21 cellular contexts compared by ENCODE assay signal in the genomic region with DNA sequence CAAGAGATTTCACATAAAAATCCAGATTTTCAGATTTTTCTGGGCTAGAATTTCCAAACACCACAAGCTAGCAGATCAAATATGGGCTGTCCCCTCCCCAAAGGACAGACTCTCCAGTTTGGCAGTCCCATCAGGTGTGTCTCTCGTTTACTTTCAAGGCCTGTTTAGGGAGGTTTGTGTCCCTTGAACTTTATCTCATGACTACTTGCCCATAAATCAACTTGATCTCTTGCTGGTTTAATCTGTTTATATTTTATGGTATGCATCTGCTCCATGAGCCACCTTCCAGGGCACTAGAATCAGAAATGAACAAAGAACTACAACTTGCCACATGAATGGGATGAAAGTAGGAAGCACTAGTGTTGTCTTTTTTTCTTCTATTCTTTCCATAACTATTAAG.
"Had no signal": no experiment of that assay in that cellular context is flagged by ENCODE, and none has a peak within 500 bp of the region (broad histone marks: within the 10 kb centered on the region; RNA-seq: fewer than 3 reads in every experiment).

No MANE protein-coding gene starts in this region.

- ATAC-seq: lower lobe of right lung had no signal

- H3K9me3 Mint-ChIP-seq: activated B cell treated with CpG ODN at 0.5 μM for 24 hours; activated CD4-positive, alpha-beta T cell treated with anti-CD3 and anti-CD28 coated beads, Interleukin-2, amount 10 ng/mL, durations not matched to agents 7 days and 5 days; nephron had no signal

- H3K4me3 Mint-ChIP-seq: activated B cell treated with CpG ODN at 0.5 μM for 24 hours; activated CD4-positive, alpha-beta T cell treated with anti-CD3 and anti-CD28 coated beads, Interleukin-2, amount 10 ng/mL, durations not matched to agents 7 days and 5 days; nephron had no signal

- H3K27ac Mint-ChIP-seq: activated B cell treated with CpG ODN at 0.5 μM for 24 hours, nephron had no signal

- H3K27me3 Mint-ChIP-seq: activated B cell treated with CpG ODN at 0.5 μM for 24 hours; activated CD4-positive, alpha-beta T cell treated with anti-CD3 and anti-CD28 coated beads, Interleukin-2, amount 10 ng/mL, durations not matched to agents 7 days and 5 days had no signal

- DNase-seq: activated B cell treated with CpG ODN at 0.5 μM for 24 hours; activated CD4-positive, alpha-beta T cell treated with anti-CD3 and anti-CD28 coated beads, Interleukin-2, amount 10 ng/mL, durations not matched to agents 7 days and 5 days; activated gamma-delta T cell; activated T-cell treated with anti-CD3 and anti-CD28 coated beads, Interleukin-2, amount 50 U/mL, for 48 hours; cerebellar nuclear complex; cortex of kidney; erythroblast; foreskin melanocyte; glutamatergic neuron; hippocampal formation; islet precursor cell; lower lobe of right lung; occipital lobe; posterior cingulate gyrus; sigmoid colon; spleen; stimulated activated CD4-positive, alpha-beta T cell treated with anti-CD3 and anti-CD28 coated beads, Interleukin-4, amount 100 ng/mL, for 4 hours; stimulated activated naive CD4-positive, alpha-beta T cell; SW 1271; transverse colon had no signal
